15 cellular contexts compared by ENCODE assay signal in genomic region chr5:136166909-136167308, GRCh38. TPM values are rescaled to one million over a fixed set of nuclear protein-coding genes. Genes with fewer than 3 reads are reported as not detected.
A peak's percentile ranks its signal among the peaks of the same experiment; 100 is the strongest.
DNase-seq lines count a peak whose midpoint lies in the region; ATAC-seq and TF ChIP-seq lines count a peak whose summit lies in the region.
"Had no signal": no experiment of that assay in that cellular context is flagged by ENCODE, and none has a peak within 500 bp of the region (broad histone marks: within the 10 kb centered on the region; RNA-seq: fewer than 3 reads in every experiment).

No MANE protein-coding gene starts in this region.

- 77 to 78% methylated on average over 4 of the region's 4 CpGs for WGBS in testis, 2 donors

- H3K27me3 ChIP-seq in testis: no peaks in the 10 kb centered on the region
- H3K27me3 ChIP-seq in dorsolateral prefrontal cortex: no peaks in the 10 kb centered on the region
- H3K27me3 ChIP-seq: foreskin keratinocyte, spleen had no signal

- H3K36me3 ChIP-seq in HEK293 (ENCODE audit: control insufficient read depth in 2 of 2, insufficient read depth in 1 of 2, low read length in 2 of 2) (peaks cover 19 to 60% of the 10 kb centered on the region in 2 experiments), testis (ENCODE audit: low read depth, missing control alignments) (no peaks in the 10 kb centered on the region)

- H3K27ac ChIP-seq in HEK293 (ENCODE audit: extremely low read depth, low read depth, low read length): no peak overlapping the region
- no peak overlapping the region for H3K27ac ChIP-seq in testis
- no peak overlapping the region for H3K27ac ChIP-seq in dorsolateral prefrontal cortex
- H3K27ac ChIP-seq: foreskin keratinocyte, spleen had no signal

- TF ChIP-seq CTCF in HEK293 (tag by site-specific recombination; IDR thresholded peaks at IDR 0.05): no peak
- TF ChIP-seq CTCF in testis (IDR thresholded peaks at IDR 0.05): no peak
- TF ChIP-seq CTCF in dorsolateral prefrontal cortex (IDR thresholded peaks at IDR 0.05 in 54 of 56, conservative IDR thresholded peaks at IDR 0.05 in 2 of 56; ENCODE audit: low read depth in 1 of 56, partially characterized antibody in 56 of 56): no peak

- peaks cover 26% of the 10 kb centered on the region for H3K36me3 Mint-ChIP-seq in memory B cell
- peaks cover 42% of the 10 kb centered on the region for H3K36me3 Mint-ChIP-seq in effector memory CD8-positive, alpha-beta T cell (ENCODE audit: insufficient read depth)

- H3K4me1 ChIP-seq in HEK293 (ENCODE audit: control insufficient read depth, insufficient read depth, low read length) (no peaks in the 10 kb centered on the region), testis (no peaks in the 10 kb centered on the region)
- H3K4me1 ChIP-seq: foreskin keratinocyte had no signal

- no peaks in the 10 kb centered on the region for H3K27me3 Mint-ChIP-seq in memory B cell
- no peaks in the 10 kb centered on the region for H3K27me3 Mint-ChIP-seq in effector memory CD8-positive, alpha-beta T cell

- DNase-seq in memory B cell (ENCODE audit: low spot score in 2 of 2) (no peak), testis (no peak), dorsolateral prefrontal cortex (no peak)
- no peak for DNase-seq in effector memory CD8-positive, alpha-beta T cell
- DNase-seq: CD8-positive, alpha-beta T cell; cortex of kidney; foreskin keratinocyte; NCI-H2029 treated with DMSO at 0.1 percent for 48 hours; nephron progenitor cell; OCI-M1 had no signal

- no peak for TF ChIP-seq POLR2A in testis (IDR thresholded peaks at IDR 0.05)

- intact Hi-C loops in testis (cut with DNase I; ENCODE audit: low total_unique reads): no loop called here
- intact Hi-C loops in dorsolateral prefrontal cortex (cut with DNase I): loop anchor here in 1 of 2 donors (5.0 kb wide), 1 partner anchor 35 kb away; the partner anchor contains the start of gene SMAD5

- ATAC-seq in GM19023 (IDR thresholded peaks at IDR 0.05; ENCODE audit: unreplicated experiment) (peak; percentile 58), HG03280 (IDR thresholded peaks at IDR 0.05; ENCODE audit: unreplicated experiment) (peak; percentile 63), memory B cell (ENCODE audit: low read depth) (peak; percentile 55)
- no peak for ATAC-seq in effector memory CD8-positive, alpha-beta T cell (replicated peaks)
- ATAC-seq: CD8-positive, alpha-beta T cell; foreskin keratinocyte; GM23338 had no signal

- H3K4me3 ChIP-seq in HEK293 (ENCODE audit: low read depth, low read length): no peak overlapping the region
- no peak overlapping the region for H3K4me3 ChIP-seq in testis
- no peak overlapping the region for H3K4me3 ChIP-seq in dorsolateral prefrontal cortex
- H3K4me3 ChIP-seq: GM23338, spleen had no signal

- CTCF ChIA-PET in HEK293 (lab: Yijun Ruan, JAX): interaction anchor here (0.6 kb wide), 1 partner anchor 180 kb away, joined by 3 read pairs; no protein-coding TSS in a partner anchor

- H3K27ac Mint-ChIP-seq in memory B cell: peak overlapping the region; percentile 78
- H3K27ac Mint-ChIP-seq in effector memory CD8-positive, alpha-beta T cell: no peak overlapping the region
- H3K27ac Mint-ChIP-seq: CD8-positive, alpha-beta T cell; GM23338; nephron progenitor cell had no signal

- H3K4me1 Mint-ChIP-seq in memory B cell: peaks cover 7% of the 10 kb centered on the region
- peaks cover 2 to 4% of the 10 kb centered on the region in 2 donors for H3K4me1 Mint-ChIP-seq in effector memory CD8-positive, alpha-beta T cell (ENCODE audit: low read depth in 2 of 2)
- H3K4me1 Mint-ChIP-seq: GM23338, nephron progenitor cell had no signal

- peak overlapping the region; percentile 18 for H3K4me3 Mint-ChIP-seq in memory B cell
- no peak overlapping the region for H3K4me3 Mint-ChIP-seq in effector memory CD8-positive, alpha-beta T cell
- H3K4me3 Mint-ChIP-seq: CD8-positive, alpha-beta T cell; GM23338; nephron progenitor cell had no signal

- no peaks in the 10 kb centered on the region for H3K9me3 Mint-ChIP-seq in memory B cell
- H3K9me3 Mint-ChIP-seq in effector memory CD8-positive, alpha-beta T cell: no peaks in the 10 kb centered on the region
- H3K9me3 Mint-ChIP-seq: CD8-positive, alpha-beta T cell; GM23338; nephron progenitor cell had no signal

- H3K9me3 ChIP-seq in HEK293 (ENCODE audit: control insufficient read depth, insufficient read depth, low read depth, low read length) (no peaks in the 10 kb centered on the region), testis (no peaks in the 10 kb centered on the region)
- H3K9me3 ChIP-seq: spleen had no signal

- POLR2A ChIA-PET in HEK293 (lab: Yijun Ruan, JAX): no interaction called here

TF ChIP-seq in HEK293, 187 proteins besides CTCF, POLR2A, EP300 and RAD21:
- TF ChIP-seq SCRT2 (tag by site-specific recombination; IDR thresholded peaks at IDR 0.05): peak; percentile 37; the same call in 1 of the 2 replicates
- TF ChIP-seq ZNF341 (tag by site-specific recombination; IDR thresholded peaks at IDR 0.05; ENCODE audit: low read depth): no peak

RNA-seq across cellular contexts. Expression of gene SMIM32, which starts 26.1 kb away (rescaled TPM):
- total RNA-seq in testis (under 1 TPM in 1 of 2 donors, not detected in 1; 0.50 TPM), dorsolateral prefrontal cortex (10 to 100 TPM in 2 of 120 experiments, 1 to 10 TPM in 104, under 1 TPM in 11, not detected in 3; 0.45 to 10.8 (median 2.8) TPM)
- polyA plus RNA-seq in testis (ENCODE audit: insufficient read depth, low read depth, low replicate concordance): not detected
- total RNA-seq: CD8-positive, alpha-beta T cell; foreskin keratinocyte had no signal
- polyA plus RNA-seq: foreskin keratinocyte, spleen had no signal

RNA-seq across cellular contexts. Expression of gene SMAD5, which starts 34.3 kb away (rescaled TPM):
- total RNA-seq in testis (10 to 100 TPM; 29.1 to 36.0 TPM), dorsolateral prefrontal cortex (100 to 1,000 TPM in 1 of 120 experiments, 10 to 100 TPM in 119; 45.2 to 109 (median 65.1) TPM)
- 25.4 TPM for polyA plus RNA-seq in testis (ENCODE audit: insufficient read depth, low read depth, low replicate concordance)
